ENCODE assay signal across 33 cellular contexts in the genomic region with DNA sequence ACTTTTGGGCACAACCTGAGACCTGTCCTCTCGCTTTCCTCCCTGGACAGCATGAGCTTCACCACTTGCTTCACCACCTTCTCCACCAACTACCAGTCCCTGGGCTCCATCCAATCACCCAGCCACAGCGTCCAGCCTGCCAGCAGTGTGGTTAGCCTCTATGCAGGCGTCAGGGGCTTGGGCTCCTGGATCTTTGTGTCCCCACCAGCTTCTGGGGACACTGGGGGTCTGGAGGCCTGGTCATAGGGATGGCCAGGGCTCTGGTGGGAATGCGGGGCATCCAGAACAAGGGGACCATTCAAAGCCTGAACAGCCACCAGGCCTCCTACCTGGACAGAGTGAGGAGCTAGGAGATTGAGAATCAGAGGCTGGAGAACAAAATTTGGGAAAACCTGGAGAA. TPM values are rescaled to one million over a fixed set of nuclear protein-coding genes. Genes with fewer than 3 reads are reported as not detected.
"Had no signal": no experiment of that assay in that cellular context is flagged by ENCODE, and none has a peak within 500 bp of the region (broad histone marks: within the 10 kb centered on the region; RNA-seq: fewer than 3 reads in every experiment).

No MANE protein-coding gene starts in this region.

- H3K4me3 Mint-ChIP-seq: activated CD4-positive, alpha-beta memory T cell treated with anti-CD3 and anti-CD28 coated beads for 36 hours; activated CD4-positive, alpha-beta T cell treated with anti-CD3 and anti-CD28 coated beads for 36 hours; activated CD4-positive, alpha-beta T cell treated with anti-CD3 and anti-CD28 coated beads, Interleukin-2, amount 10 ng/mL, durations not matched to agents 24 days and 14 days; activated CD8-positive, alpha-beta memory T cell treated with anti-CD3 and anti-CD28 coated beads, Interleukin-2, amount 10 ng/mL, durations not matched to agents 7 days and 5 days; activated CD8-positive, alpha-beta T cell treated with anti-CD3 and anti-CD28 coated beads, Interleukin-2, amount 10 ng/mL, durations not matched to agents 7 days and 5 days; activated naive CD4-positive, alpha-beta T cell treated with anti-CD3 and anti-CD28 coated beads for 36 hours; activated naive CD4-positive, alpha-beta T cell treated with anti-CD3 and anti-CD28 coated beads, Interleukin-2, amount 50 U/mL, for 24 hours; activated naive CD8-positive, alpha-beta T cell treated with anti-CD3 and anti-CD28 coated beads for 36 hours; activated naive CD8-positive, alpha-beta T cell treated with anti-CD3 and anti-CD28 coated beads, Interleukin-2, amount 50 U/mL, for 24 hours; activated T-helper 1 cell treated with anti-CD3 and anti-CD28 coated beads, Interleukin-12 subunit alpha, Interleukin-12 subunit beta, Interleukin-2, Interleukin-4 antibody, amounts not matched to agents 30 ng/mL and 10 ng/mL and 1 ng/mL, durations not matched to agents 14 hours and 24 hours and 36 hours; brain; central memory CD8-positive, alpha-beta T cell had no signal

- H3K4me1 Mint-ChIP-seq: activated CD4-positive, alpha-beta T cell treated with anti-CD3 and anti-CD28 coated beads for 36 hours; activated CD4-positive, alpha-beta T cell treated with anti-CD3 and anti-CD28 coated beads, Interleukin-2, amount 10 ng/mL, durations not matched to agents 24 days and 14 days; activated CD8-positive, alpha-beta memory T cell treated with anti-CD3 and anti-CD28 coated beads, Interleukin-2, amount 10 ng/mL, durations not matched to agents 7 days and 5 days; activated naive CD4-positive, alpha-beta T cell treated with anti-CD3 and anti-CD28 coated beads, Interleukin-2, amount 50 U/mL, for 24 hours; activated naive CD8-positive, alpha-beta T cell treated with anti-CD3 and anti-CD28 coated beads for 36 hours; activated naive CD8-positive, alpha-beta T cell treated with anti-CD3 and anti-CD28 coated beads, Interleukin-2, amount 50 U/mL, for 24 hours; brain; central memory CD8-positive, alpha-beta T cell had no signal

- H3K9me3 Mint-ChIP-seq: activated CD4-positive, alpha-beta memory T cell treated with anti-CD3 and anti-CD28 coated beads for 36 hours; activated CD4-positive, alpha-beta T cell treated with anti-CD3 and anti-CD28 coated beads, Interleukin-2, amount 10 ng/mL, durations not matched to agents 24 days and 14 days; activated naive CD4-positive, alpha-beta T cell treated with anti-CD3 and anti-CD28 coated beads for 36 hours; activated naive CD4-positive, alpha-beta T cell treated with anti-CD3 and anti-CD28 coated beads, Interleukin-2, amount 50 U/mL, for 24 hours; activated naive CD8-positive, alpha-beta T cell treated with anti-CD3 and anti-CD28 coated beads for 36 hours; activated naive CD8-positive, alpha-beta T cell treated with anti-CD3 and anti-CD28 coated beads, Interleukin-2, amount 50 U/mL, for 24 hours; activated T-helper 1 cell treated with anti-CD3 and anti-CD28 coated beads, Interleukin-12 subunit alpha, Interleukin-12 subunit beta, Interleukin-2, Interleukin-4 antibody, amounts not matched to agents 30 ng/mL and 10 ng/mL and 1 ng/mL, durations not matched to agents 14 hours and 24 hours and 36 hours; activated T-helper 2 cell treated with anti-CD3 and anti-CD28 coated beads, Interferon-gamma antibody, Interleukin-2, Interleukin-4, amounts not matched to agents 10 μg/mL and 5 μg/mL and 100 μg/mL, durations not matched to agents 14 hours and 24 hours and 36 hours; central memory CD8-positive, alpha-beta T cell had no signal

- H3K27me3 ChIP-seq: adrenal gland, ascending aorta, breast epithelium, cardiac muscle cell, esophagus squamous epithelium, gastroesophageal sphincter had no signal

- H3K27ac ChIP-seq: adrenal gland, ascending aorta, breast epithelium, cardiac muscle cell, epithelial cell of prostate, esophagus squamous epithelium, gastroesophageal sphincter had no signal

- H3K4me3 ChIP-seq: adrenal gland, ascending aorta, breast epithelium, cardiac muscle cell, esophagus squamous epithelium, gastroesophageal sphincter had no signal

- DNase-seq: activated CD4-positive, alpha-beta memory T cell treated with anti-CD3 and anti-CD28 coated beads for 36 hours; activated CD4-positive, alpha-beta T cell treated with anti-CD3 and anti-CD28 coated beads for 36 hours; activated CD4-positive, alpha-beta T cell treated with anti-CD3 and anti-CD28 coated beads, Interleukin-2, amount 10 ng/mL, durations not matched to agents 24 days and 14 days; activated CD4-positive, CD25-positive, alpha-beta regulatory T cell; activated CD4-positive, CD25-positive, alpha-beta regulatory T cell treated with anti-CD3 and anti-CD28 coated beads, Interleukin-2, amount 50 U/mL, for 72 hours; activated CD8-positive, alpha-beta memory T cell treated with anti-CD3 and anti-CD28 coated beads, Interleukin-2, amount 10 ng/mL, durations not matched to agents 7 days and 5 days; activated CD8-positive, alpha-beta memory T cell treated with anti-CD3 and anti-CD28 coated beads, Interleukin-2, amount 50 U/mL, for 4 hours; activated CD8-positive, alpha-beta T cell treated with anti-CD3 and anti-CD28 coated beads, Interleukin-2, amount 10 ng/mL, durations not matched to agents 7 days and 5 days; activated effector memory CD4-positive, alpha-beta T cell treated with anti-CD3 and anti-CD28 coated beads, Interleukin-2, amount 50 U/mL, for 16 hours; activated naive CD4-positive, alpha-beta T cell treated with anti-CD3 and anti-CD28 coated beads for 36 hours; activated naive CD8-positive, alpha-beta T cell treated with anti-CD3 and anti-CD28 coated beads for 36 hours; activated naive CD8-positive, alpha-beta T cell treated with anti-CD3 and anti-CD28 coated beads, Interleukin-2, amount 50 U/mL, for 24 hours; activated T-cell treated with anti-CD3 and anti-CD28 coated beads, Interleukin-2, amount 50 U/mL, for 1 hour; activated T-cell treated with anti-CD3 and anti-CD28 coated beads, Interleukin-2, amount 50 U/mL, for 48 hours; adrenal gland; cortex of kidney; dermis blood vessel endothelial cell; effector CD8-positive, alpha-beta T cell; esophagus squamous epithelium; T-helper 2 cell had no signal

- ATAC-seq: activated CD4-positive, alpha-beta T cell treated with anti-CD3 and anti-CD28 coated beads for 36 hours; activated CD8-positive, alpha-beta memory T cell treated with anti-CD3 and anti-CD28 coated beads, Interleukin-2, amount 10 ng/mL, durations not matched to agents 7 days and 5 days; activated CD8-positive, alpha-beta T cell treated with anti-CD3 and anti-CD28 coated beads, Interleukin-2, amount 10 ng/mL, durations not matched to agents 7 days and 5 days; activated naive CD8-positive, alpha-beta T cell treated with anti-CD3 and anti-CD28 coated beads, Interleukin-2, amount 50 U/mL, for 24 hours; gastroesophageal sphincter had no signal

- H3K27ac Mint-ChIP-seq: activated CD4-positive, alpha-beta memory T cell treated with anti-CD3 and anti-CD28 coated beads for 36 hours; activated CD4-positive, alpha-beta T cell treated with anti-CD3 and anti-CD28 coated beads for 36 hours; activated CD4-positive, alpha-beta T cell treated with anti-CD3 and anti-CD28 coated beads, Interleukin-2, amount 10 ng/mL, durations not matched to agents 24 days and 14 days; activated CD8-positive, alpha-beta memory T cell treated with anti-CD3 and anti-CD28 coated beads, Interleukin-2, amount 10 ng/mL, durations not matched to agents 7 days and 5 days; activated CD8-positive, alpha-beta T cell treated with anti-CD3 and anti-CD28 coated beads, Interleukin-2, amount 10 ng/mL, durations not matched to agents 7 days and 5 days; activated naive CD4-positive, alpha-beta T cell treated with anti-CD3 and anti-CD28 coated beads for 36 hours; activated naive CD4-positive, alpha-beta T cell treated with anti-CD3 and anti-CD28 coated beads, Interleukin-2, amount 50 U/mL, for 24 hours; activated naive CD8-positive, alpha-beta T cell treated with anti-CD3 and anti-CD28 coated beads for 36 hours; activated naive CD8-positive, alpha-beta T cell treated with anti-CD3 and anti-CD28 coated beads, Interleukin-2, amount 50 U/mL, for 24 hours; activated T-helper 1 cell treated with anti-CD3 and anti-CD28 coated beads, Interleukin-12 subunit alpha, Interleukin-12 subunit beta, Interleukin-2, Interleukin-4 antibody, amounts not matched to agents 30 ng/mL and 10 ng/mL and 1 ng/mL, durations not matched to agents 14 hours and 24 hours and 36 hours; activated T-helper 2 cell treated with anti-CD3 and anti-CD28 coated beads, Interferon-gamma antibody, Interleukin-2, Interleukin-4, amounts not matched to agents 10 μg/mL and 5 μg/mL and 100 μg/mL, durations not matched to agents 14 hours and 24 hours and 36 hours; brain had no signal

- H3K36me3 Mint-ChIP-seq: activated CD4-positive, alpha-beta memory T cell treated with anti-CD3 and anti-CD28 coated beads for 36 hours; activated CD8-positive, alpha-beta memory T cell treated with anti-CD3 and anti-CD28 coated beads, Interleukin-2, amount 10 ng/mL, durations not matched to agents 7 days and 5 days; activated naive CD4-positive, alpha-beta T cell treated with anti-CD3 and anti-CD28 coated beads, Interleukin-2, amount 50 U/mL, for 24 hours; activated naive CD8-positive, alpha-beta T cell treated with anti-CD3 and anti-CD28 coated beads for 36 hours; brain had no signal

RNA-seq across cellular contexts. Expression of gene SLC4A10, which starts 44.2 kb away (rescaled TPM):
- total RNA-seq: ascending aorta, cardiac muscle cell, dermis blood vessel endothelial cell, endothelial cell of umbilical vein, fibroblast of lung, fibroblast of villous mesenchyme had no signal
